In genomic region chr1:19488136-19488535, GRCh38 we compare ENCODE assay signal across 12 cellular contexts. TPM values are rescaled to one million over a fixed set of nuclear protein-coding genes. Genes with fewer than 3 reads are reported as not detected.
DNase-seq lines count a peak whose midpoint lies in the region; ATAC-seq, FAIRE-seq and TF ChIP-seq lines count a peak whose summit lies in the region.
"Had no signal": no experiment of that assay in that cellular context is flagged by ENCODE, and none has a peak within 500 bp of the region (broad histone marks: within the 10 kb centered on the region; RNA-seq: fewer than 3 reads in every experiment).

No MANE protein-coding gene starts in this region.

- no peaks in the 10 kb centered on the region for H3K9me3 Mint-ChIP-seq in activated naive CD4-positive, alpha-beta T cell treated with anti-CD3 and anti-CD28 coated beads for 36 hours
- H3K9me3 Mint-ChIP-seq in activated naive CD4-positive, alpha-beta T cell treated with anti-CD3 and anti-CD28 coated beads, Interleukin-2, amount 10 ng/mL, durations not matched to agents 7 days and 5 days = no peaks in the 10 kb centered on the region

- peaks cover 33 to 44% (median 40%) of the 10 kb centered on the region in 4 donors for H3K4me1 ChIP-seq in esophagus muscularis mucosa
- peaks cover 0 to 30% (median 18%) of the 10 kb centered on the region in 4 donors for H3K4me1 ChIP-seq in Peyer's patch
- H3K4me1 ChIP-seq in small intestine (ENCODE audit: control insufficient read depth in 2 of 2, insufficient read depth in 1 of 2, low read depth in 1 of 2, low read length in 1 of 2) = peaks cover 3 to 7% of the 10 kb centered on the region in 2 donors

- H3K9me3 ChIP-seq in esophagus muscularis mucosa (no peaks in the 10 kb centered on the region), Peyer's patch (no peaks in the 10 kb centered on the region), small intestine (ENCODE audit: control insufficient read depth, low read depth) (no peaks in the 10 kb centered on the region)

- H3K4me3 ChIP-seq in NB4 (ENCODE audit: low read depth, low read length) (no peak overlapping the region), esophagus muscularis mucosa (no peak overlapping the region), skin epidermis (no peak overlapping the region), Peyer's patch (no peak overlapping the region), small intestine (ENCODE audit: low read depth in 1 of 2, low read length in 2 of 2) (no peak overlapping the region)

- TF ChIP-seq POLR2A in NB4 (IDR thresholded peaks at IDR 0.05; ENCODE audit: extremely low read depth, insufficient read length) = no peak
- no peak for TF ChIP-seq POLR2A in esophagus muscularis mucosa (IDR thresholded peaks at IDR 0.05; ENCODE audit: low read depth)
- no peak for TF ChIP-seq POLR2A in Peyer's patch (IDR thresholded peaks at IDR 0.05)

- H3K4me3 Mint-ChIP-seq in activated naive CD4-positive, alpha-beta T cell treated with anti-CD3 and anti-CD28 coated beads for 36 hours = no peak overlapping the region
- H3K4me3 Mint-ChIP-seq in activated naive CD4-positive, alpha-beta T cell treated with anti-CD3 and anti-CD28 coated beads, Interleukin-2, amount 10 ng/mL, durations not matched to agents 7 days and 5 days = no peak overlapping the region

- H3K27ac ChIP-seq in esophagus muscularis mucosa (replicated peaks in 1 of 4) = peak overlapping the region; percentile 98 to 100 (median 100)
- H3K27ac ChIP-seq in skin epidermis = peak overlapping the region in 11 of 21 experiments; percentile 9 to 99 (median 40)
- H3K27ac ChIP-seq in Peyer's patch = peak overlapping the region in 2 of 4 donors; percentile 50 to 99
- peak overlapping the region in 1 of 2 donors; percentile 34 for H3K27ac ChIP-seq in small intestine (ENCODE audit: low read depth in 1 of 2, low read length in 1 of 2)

- no peak for ATAC-seq in HG02678 (IDR thresholded peaks at IDR 0.05; ENCODE audit: unreplicated experiment)
- ATAC-seq: left cardiac atrium had no signal

- H3K4me1 Mint-ChIP-seq in activated naive CD4-positive, alpha-beta T cell treated with anti-CD3 and anti-CD28 coated beads for 36 hours (ENCODE audit: low read depth) = peaks cover 36% of the 10 kb centered on the region
- peaks cover 37% of the 10 kb centered on the region for H3K4me1 Mint-ChIP-seq in activated naive CD4-positive, alpha-beta T cell treated with anti-CD3 and anti-CD28 coated beads, Interleukin-2, amount 10 ng/mL, durations not matched to agents 7 days and 5 days

- CTCF ChIA-PET in activated naive CD4-positive, alpha-beta T cell treated with anti-CD3 and anti-CD28 coated beads for 36 hours (lab: Charles Lee) = interaction anchor here (0.5 to 2.0 kb wide), 14 partner anchors 9 to 1672 kb away, joined by 3 to 10 read pairs (median 5); no protein-coding TSS in a partner anchor
- CTCF ChIA-PET in activated naive CD4-positive, alpha-beta T cell treated with anti-CD3 and anti-CD28 coated beads, Interleukin-2, amount 10 ng/mL, durations not matched to agents 7 days and 5 days (lab: Charles Lee) = interaction anchor here (0.7 to 2.9 kb wide), 15 partner anchors 8 to 166 kb away, joined by 3 to 25 read pairs (median 5); no protein-coding TSS in a partner anchor

- H3K27ac Mint-ChIP-seq in activated naive CD4-positive, alpha-beta T cell treated with anti-CD3 and anti-CD28 coated beads for 36 hours = peak overlapping the region; percentile 65
- H3K27ac Mint-ChIP-seq in activated naive CD4-positive, alpha-beta T cell treated with anti-CD3 and anti-CD28 coated beads, Interleukin-2, amount 10 ng/mL, durations not matched to agents 7 days and 5 days = no peak overlapping the region
- H3K27ac Mint-ChIP-seq: nephron progenitor cell had no signal

- DNase-seq in activated naive CD4-positive, alpha-beta T cell treated with anti-CD3 and anti-CD28 coated beads for 36 hours = no peak
- DNase-seq in activated naive CD4-positive, alpha-beta T cell treated with anti-CD3 and anti-CD28 coated beads, Interleukin-2, amount 10 ng/mL, durations not matched to agents 7 days and 5 days = no peak
- DNase-seq in NB4 (ENCODE audit: low read depth) (peak; percentile 75), esophagus muscularis mucosa (ENCODE audit: extremely low spot score) (no peak), Peyer's patch (no peak), small intestine (no peak)
- DNase-seq: amygdala, dorsolateral prefrontal cortex, left cardiac atrium, nephron progenitor cell had no signal

- no peaks in the 10 kb centered on the region for H3K27me3 Mint-ChIP-seq in activated naive CD4-positive, alpha-beta T cell treated with anti-CD3 and anti-CD28 coated beads for 36 hours (ENCODE audit: low read depth)
- H3K27me3 Mint-ChIP-seq in activated naive CD4-positive, alpha-beta T cell treated with anti-CD3 and anti-CD28 coated beads, Interleukin-2, amount 10 ng/mL, durations not matched to agents 7 days and 5 days = peaks cover 5% of the 10 kb centered on the region

- TF ChIP-seq CTCF in NB4 (IDR thresholded peaks at IDR 0.05; ENCODE audit: low read depth, low read length) (no peak), esophagus muscularis mucosa (IDR thresholded peaks at IDR 0.05) (no peak), Peyer's patch (IDR thresholded peaks at IDR 0.05) (no peak)

- FAIRE-seq in small intestine (lab: Jason Lieb, UNC) = no peak

- intact Hi-C loops in activated naive CD4-positive, alpha-beta T cell treated with anti-CD3 and anti-CD28 coated beads for 36 hours (cut with micrococcal nuclease) = loop anchor here (5.0 kb wide), 1 partner anchor 236 kb away; the partner anchor contains the start of genes EMC1 and MRTO4
- intact Hi-C loops in esophagus muscularis mucosa (cut with DNase I) = no loop called here

- no peaks in the 10 kb centered on the region for H3K27me3 ChIP-seq in esophagus muscularis mucosa
- H3K27me3 ChIP-seq in Peyer's patch = no peaks in the 10 kb centered on the region
- no peaks in the 10 kb centered on the region for H3K27me3 ChIP-seq in small intestine (ENCODE audit: control insufficient read depth in 2 of 2, insufficient read depth in 2 of 2, low read length in 2 of 2)
- H3K27me3 ChIP-seq: dorsolateral prefrontal cortex had no signal

- peaks cover 14% of the 10 kb centered on the region for H3K36me3 Mint-ChIP-seq in activated naive CD4-positive, alpha-beta T cell treated with anti-CD3 and anti-CD28 coated beads for 36 hours (ENCODE audit: low read depth)
- H3K36me3 Mint-ChIP-seq in activated naive CD4-positive, alpha-beta T cell treated with anti-CD3 and anti-CD28 coated beads, Interleukin-2, amount 10 ng/mL, durations not matched to agents 7 days and 5 days = peaks cover 17% of the 10 kb centered on the region

- H3K36me3 ChIP-seq in esophagus muscularis mucosa (peaks cover 0 to 9% (median 0%) of the 10 kb centered on the region in 4 donors), Peyer's patch (no peaks in the 10 kb centered on the region), small intestine (ENCODE audit: control insufficient read depth in 2 of 2, insufficient read depth in 2 of 2, low read length in 2 of 2) (no peaks in the 10 kb centered on the region)

- WGBS in esophagus muscularis mucosa = 74% methylated on average over 7 of the region's 7 CpGs
- WGBS in small intestine, 3 donors = 74 to 76% (median 75%) methylated on average over 7 of the region's 7 CpGs

- TF ChIP-seq EP300 in esophagus muscularis mucosa (IDR thresholded peaks at IDR 0.05) = no peak

RNA-seq across cellular contexts. Expression of gene CAPZB, which starts 2.8 kb away (rescaled TPM):
- total RNA-seq in activated naive CD4-positive, alpha-beta T cell treated with anti-CD3 and anti-CD28 coated beads for 36 hours = 100 to 1,000 TPM; 362 to 381 TPM
- total RNA-seq in esophagus muscularis mucosa (100 to 1,000 TPM; 186 to 261 (median 203) TPM), Peyer's patch (100 to 1,000 TPM; 107 to 210 (median 119) TPM)
- polyA plus RNA-seq in small intestine = 100 to 1,000 TPM; 262 to 292 (median 289) TPM
